In the genomic region with DNA sequence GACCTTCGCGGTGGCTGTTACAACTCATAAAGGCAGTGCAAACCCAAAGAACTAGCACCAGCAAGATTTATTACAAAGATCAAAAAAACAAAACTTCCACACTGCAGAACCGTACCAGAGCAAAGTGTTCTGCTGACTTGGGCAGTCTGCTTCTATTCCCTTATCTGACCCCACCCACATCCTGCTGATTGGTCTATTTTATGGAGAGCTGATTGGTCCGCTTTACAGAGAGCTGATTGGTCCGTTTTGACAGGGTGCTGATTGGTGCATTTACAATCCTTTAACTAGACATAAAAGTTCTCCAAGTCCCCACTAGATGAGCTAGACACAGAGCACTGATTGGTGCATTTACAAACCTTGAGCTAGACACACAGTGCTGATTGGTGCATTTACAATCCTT, we compare ENCODE assay signal across 5 cellular contexts. TPM values are rescaled to one million over a fixed set of nuclear protein-coding genes. Genes with fewer than 3 reads are reported as not detected.
"Had no signal": no experiment of that assay in that cellular context is flagged by ENCODE, and none has a peak within 500 bp of the region (broad histone marks: within the 10 kb centered on the region; RNA-seq: fewer than 3 reads in every experiment).

No MANE protein-coding gene starts in this region.

RNA-seq across cellular contexts. Expression of a gene that starts 31.2 kb away (rescaled TPM):
- total RNA-seq: OCI-LY7, PC-3, PC-9, RPMI7951, SJCRH30 had no signal
